In genomic region chr7:148884299-148885022, GRCh38 we compare ENCODE assay signal across 8 cellular contexts. TPM values are rescaled to one million over a fixed set of nuclear protein-coding genes. Genes with fewer than 3 reads are reported as not detected.
DNase-seq lines count a peak whose midpoint lies in the region; ATAC-seq and TF ChIP-seq lines count a peak whose summit lies in the region.

No MANE protein-coding gene starts in this region.

- peak overlapping the region; percentile 65 for H3K4me2 ChIP-seq in IMR-90 (ENCODE audit: low read depth, low read length)

- H2BK5ac ChIP-seq in IMR-90 (ENCODE audit: low read depth, low read length, poor library complexity, severe bottlenecking), result peak overlapping the region; percentile 92

- peak; percentile 71; the same call in 1 of the 2 replicates for TF ChIP-seq POLR2A in IMR-90 (IDR thresholded peaks at IDR 0.05; ENCODE audit: low read depth, low read length)

- no TSS peak for BruUV-seq in IMR-90 (replicated peaks; lab: Mats Ljungman, UMichigan)

- H2BK15ac ChIP-seq in IMR-90 (ENCODE audit: low read depth, low read length), result no peak overlapping the region

- peaks cover 1% of the 10 kb centered on the region for H3K36me3 Mint-ChIP-seq in activated T-cell treated with anti-CD3 and anti-CD28 coated beads, Interleukin-2, amount 50 U/mL, for 4 hours (ENCODE audit: insufficient read depth)

- no peak overlapping the region for H4K5ac ChIP-seq in IMR-90 (ENCODE audit: low read depth, low read length)

- intact Hi-C loops in IMR-90 (cut with micrococcal nuclease), result loop anchor here (1.0 to 5.0 kb wide), 6 partner anchors 57 to 310 kb away; partner anchors contain the start of gene CUL1

- peak overlapping the region; percentile 87; the same call in 1 of the 2 replicates for H4K91ac ChIP-seq in IMR-90 (ENCODE audit: insufficient read depth, low read depth, low read length)

- H3K23ac ChIP-seq in IMR-90 (ENCODE audit: low read depth, low read length), result no peak overlapping the region

- CTCF ChIA-PET in IMR-90 (lab: Yijun Ruan, JAX), result no interaction called here

- H3K27me3 ChIP-seq in IMR-90 (ENCODE audit: control insufficient read depth, insufficient read depth, low read length), result no peaks in the 10 kb centered on the region

- peak overlapping the region; percentile 95 for H3K4me3 ChIP-seq in IMR-90 (ENCODE audit: insufficient read depth, low read depth, low read length)

- H3K18ac ChIP-seq in IMR-90 (ENCODE audit: low read depth, low read length), result no peak overlapping the region

- H3K4me1 Mint-ChIP-seq in activated T-cell treated with anti-CD3 and anti-CD28 coated beads, Interleukin-2, amount 50 U/mL, for 4 hours (ENCODE audit: low read depth), result peaks cover 16% of the 10 kb centered on the region

- no peak for TF ChIP-seq CTCF in IMR-90 (conservative IDR thresholded peaks at IDR 0.05; ENCODE audit: low read depth, low read length)

- peak overlapping the region; percentile 91 for H3K4me3 Mint-ChIP-seq in activated T-cell treated with anti-CD3 and anti-CD28 coated beads, Interleukin-2, amount 50 U/mL, for 4 hours

- no peaks in the 10 kb centered on the region for H3K36me3 ChIP-seq in IMR-90 (ENCODE audit: control insufficient read depth, insufficient read depth, low read length)

- ATAC-seq in GM21576 (IDR thresholded peaks at IDR 0.05; ENCODE audit: unreplicated experiment) (peak; percentile 85), IMR-90 (ENCODE audit: low read depth) (peak; percentile 95), esophagus mucosa (peak; percentile 98)
- ATAC-seq in activated T-cell treated with anti-CD3 and anti-CD28 coated beads, Interleukin-2, amount 50 U/mL, for 4 hours, result peak; percentile 88 to 90

- H2AK9ac ChIP-seq in IMR-90 (replicated peaks; ENCODE audit: low read depth, low read length, poor library complexity), result peak overlapping the region; percentile 92

- H4K8ac ChIP-seq in IMR-90 (ENCODE audit: low read depth in 2 of 2, low read length in 2 of 2), result peak overlapping the region; percentile 63 to 67; a peak in 3 of 4 replicates

- peak overlapping the region; percentile 88 for H3K9ac ChIP-seq in IMR-90 (ENCODE audit: low read depth, low read length)

- H3K9me3 ChIP-seq in IMR-90 (ENCODE audit: control insufficient read depth, insufficient read depth, low read length), result no peaks in the 10 kb centered on the region

- peaks cover 2% of the 10 kb centered on the region; the same call in 1 of the 2 replicates for H3K4me1 ChIP-seq in IMR-90 (ENCODE audit: control insufficient read depth, insufficient read depth, low read length)

- no peak overlapping the region for H2BK20ac ChIP-seq in IMR-90 (ENCODE audit: low read depth, low read length)

- H3K4ac ChIP-seq in IMR-90 (ENCODE audit: low read depth, low read length), result peak overlapping the region; percentile 85

- POLR2A ChIA-PET in IMR-90 (lab: Charles Lee; ENCODE audit: unreplicated experiment), result interaction anchor here (0.7 kb wide), 1 partner anchor 1538 kb away, joined by 3 read pairs; no protein-coding TSS in a partner anchor

- H3K27ac ChIP-seq in IMR-90 (ENCODE audit: insufficient read depth, low read length), result peak overlapping the region; percentile 95

- H3K56ac ChIP-seq in IMR-90 (ENCODE audit: extremely low read depth, insufficient read depth, low read length), result peak overlapping the region; percentile 65; the same call in 1 of the 2 replicates

- TF ChIP-seq RAD21 in IMR-90 (IDR thresholded peaks at IDR 0.05; ENCODE audit: low read length), result no peak

- 0% methylated on average over 59 of the region's 101 CpGs; no CpG with 5 or more reads in 1 of the 2 experiments for WGBS in IMR-90 (ENCODE audit: extremely low coverage in 2 of 2, insufficient read length in 1 of 2), 2 experiments

- in situ Hi-C loops in IMR-90 (cut with MboI; ENCODE audit: low sequenced_read_pairs), result no loop called here

- H2AK5ac ChIP-seq in IMR-90 (ENCODE audit: low read depth, low read length), result no peak overlapping the region

- H3K9me3 Mint-ChIP-seq in activated T-cell treated with anti-CD3 and anti-CD28 coated beads, Interleukin-2, amount 50 U/mL, for 4 hours, result no peaks in the 10 kb centered on the region

- H3K9me1 ChIP-seq in IMR-90 (ENCODE audit: insufficient read depth, low read length), result no peaks in the 10 kb centered on the region

- peak; percentile 98 for DNase-seq in DMS53 (lab: John Stamatoyannopoulos, UW)
- peak; percentile 87 for DNase-seq in IMR-90
- DNase-seq in OCI-M2 (lab: John Stamatoyannopoulos, UW; ENCODE audit: unreplicated experiment), result peak; percentile 74
- DNase-seq in activated T-cell treated with anti-CD3 and anti-CD28 coated beads, Interleukin-2, amount 50 U/mL, for 4 hours, result peak; percentile 91
- DNase-seq in myocyte (ENCODE audit: low read depth), result peak; percentile 97
- DNase-seq in stimulated activated CD8-positive, alpha-beta memory T cell treated with anti-CD3 and anti-CD28 coated beads, Interleukin-7, amount 100 ng/mL, for 24 hours (ENCODE audit: low read depth), result peak; percentile 80

- peak overlapping the region; percentile 99 for H2AFZ ChIP-seq in IMR-90 (replicated peaks; ENCODE audit: low read length, poor library complexity)

- dilution Hi-C loops in IMR-90 (cut with HindIII; ENCODE audit: low sequenced_read_pairs, unreplicated experiment), result no loop called here

- peak overlapping the region; percentile 75; the same call in 1 of the 2 replicates for H2BK120ac ChIP-seq in IMR-90 (ENCODE audit: low read depth, low read length)

- H3K14ac ChIP-seq in IMR-90 (replicated peaks; ENCODE audit: low read depth, low read length), result 0 out of 2 replicates have a peak overlapping the region, but pooled peaks have one; percentile 72

- no peaks in the 10 kb centered on the region; the same call in 1 of the 2 replicates for H4K20me1 ChIP-seq in IMR-90 (ENCODE audit: insufficient read depth, low read length)

- H3K27me3 Mint-ChIP-seq in activated T-cell treated with anti-CD3 and anti-CD28 coated beads, Interleukin-2, amount 50 U/mL, for 4 hours (ENCODE audit: low read depth), result no peaks in the 10 kb centered on the region

- peaks cover 6 to 10% of the 10 kb centered on the region in 2 experiments; a peak in 2 of 4 replicates for H3K79me1 ChIP-seq in IMR-90 (ENCODE audit: low read depth in 1 of 2, low read length in 2 of 2)

TF ChIP-seq in IMR-90, 13 proteins besides CTCF, POLR2A, EP300 and RAD21:
- TF ChIP-seq MAFK (IDR thresholded peaks at IDR 0.05; ENCODE audit: low read depth, low read length) (no peak), RFX5 (IDR thresholded peaks at IDR 0.05; ENCODE audit: low read depth, low read length) (no peak), CHD1 (IDR thresholded peaks at IDR 0.05; ENCODE audit: low read depth, low read length) (no peak), MAZ (IDR thresholded peaks at IDR 0.05; ENCODE audit: borderline replicate concordance, low read depth, low read length) (peak; percentile 77; the same call in 1 of the 2 replicates), FOS (IDR thresholded peaks at IDR 0.05; ENCODE audit: low read depth, low read length) (no peak), RCOR1 (IDR thresholded peaks at IDR 0.05; ENCODE audit: insufficient replicate concordance, low read length) (no peak), USF2 (IDR thresholded peaks at IDR 0.05; ENCODE audit: low read depth, low read length) (no peak), MXI1 (IDR thresholded peaks at IDR 0.05; ENCODE audit: borderline replicate concordance, low read depth, low read length) (peak; percentile 86; the same call in 1 of the 2 replicates), SMC3 (IDR thresholded peaks at IDR 0.05; ENCODE audit: low read depth, low read length) (no peak), NFE2L2 (IDR thresholded peaks at IDR 0.05; ENCODE audit: low read depth, low read length) (no peak), BHLHE40 (IDR thresholded peaks at IDR 0.05; ENCODE audit: low read depth, low read length) (peak; percentile 64), CEBPB (IDR thresholded peaks at IDR 0.05; ENCODE audit: low read depth, low read length) (no peak)
- TF ChIP-seq, protein P1, sequence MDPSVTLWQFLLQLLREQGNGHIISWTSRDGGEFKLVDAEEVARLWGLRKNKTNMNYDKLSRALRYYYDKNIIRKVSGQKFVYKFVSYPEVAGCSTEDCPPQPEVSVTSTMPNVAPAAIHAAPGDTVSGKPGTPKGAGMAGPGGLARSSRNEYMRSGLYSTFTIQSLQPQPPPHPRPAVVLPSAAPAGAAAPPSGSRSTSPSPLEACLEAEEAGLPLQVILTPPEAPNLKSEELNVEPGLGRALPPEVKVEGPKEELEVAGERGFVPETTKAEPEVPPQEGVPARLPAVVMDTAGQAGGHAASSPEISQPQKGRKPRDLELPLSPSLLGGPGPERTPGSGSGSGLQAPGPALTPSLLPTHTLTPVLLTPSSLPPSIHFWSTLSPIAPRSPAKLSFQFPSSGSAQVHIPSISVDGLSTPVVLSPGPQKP (IDR thresholded peaks at IDR 0.05; ENCODE audit: borderline replicate concordance, low read depth, low read length), result no peak

RNA-seq across cellular contexts. Expression of gene EZH2, which starts 0.4 kb away (rescaled TPM):
- 13.1 and 16.4 TPM in 2 replicates for total RNA-seq in IMR-90 (2012; rRNA removed)
- 17.9 and 19.8 TPM in 2 replicates for polyA plus RNA-seq in IMR-90 (2012; rRNA removed)
- 3.2 and 5.8 TPM in 2 replicates for polyA plus RNA-seq in IMR-90 (2012; cell fraction: cytosol; rRNA removed)
- 12.6 and 41.3 TPM in 2 replicates for polyA plus RNA-seq in IMR-90 (2012; cell fraction: nucleus; rRNA removed; ENCODE audit: low replicate concordance)
- 100 to 1,000 TPM; 114 to 137 (median 123) TPM for total RNA-seq in activated T-cell treated with anti-CD3 and anti-CD28 coated beads, Interleukin-2, amount 50 U/mL, for 4 hours
- total RNA-seq in esophagus mucosa, result 13.4 TPM
- 6.5 and 7.6 TPM in 2 replicates for total RNA-seq in myocyte
- 5.2 TPM for polyA plus RNA-seq in myocyte (2012)

Comparison
In these comparisons a context has a peak if more than half of its experiments do, and no peak if none do; other contexts are left out.
1. Peak in every context shown above with its lines: DNase-seq, ATAC-seq, H3K4me3 ChIP-seq and H3K27ac ChIP-seq.